In the genomic region with DNA sequence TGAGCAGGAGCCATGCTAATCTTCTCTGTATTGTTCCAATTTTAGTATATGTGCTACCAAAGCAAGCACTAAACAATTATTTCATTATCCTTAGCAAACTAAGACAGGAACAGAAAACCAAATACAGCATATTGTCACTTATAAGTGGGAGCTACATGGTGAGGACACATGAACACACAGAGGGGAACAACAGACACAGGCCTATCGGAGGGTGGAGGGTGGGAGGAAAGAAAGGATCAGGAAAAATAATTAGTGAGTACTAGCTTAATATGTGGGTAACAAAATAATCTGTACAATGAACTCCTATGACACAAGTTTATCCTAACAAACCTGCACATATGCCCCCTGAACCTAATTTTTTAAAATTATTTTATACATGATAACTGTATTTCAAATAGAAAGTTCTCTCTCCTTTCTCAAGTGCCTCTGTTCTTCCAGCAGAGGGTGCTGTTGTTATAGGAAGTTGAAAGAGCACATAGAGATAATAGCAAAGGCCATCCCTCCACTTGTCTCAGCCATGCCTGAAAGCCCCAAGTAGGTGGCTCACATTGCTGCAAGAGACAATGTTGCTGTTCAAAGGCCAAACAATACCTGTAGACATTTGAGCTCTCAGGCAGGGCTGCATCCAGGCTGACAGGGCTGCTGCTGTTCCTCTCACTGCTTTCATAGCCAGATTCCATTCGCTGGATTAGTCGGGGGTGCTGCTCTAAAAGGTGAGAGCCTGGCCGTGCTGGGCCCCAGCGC, we compare ENCODE assay signal across 8 cellular contexts. TPM values are rescaled to one million over a fixed set of nuclear protein-coding genes. Genes with fewer than 3 reads are reported as not detected.
DNase-seq lines count a peak whose midpoint lies in the region; ATAC-seq and TF ChIP-seq lines count a peak whose summit lies in the region.

No MANE protein-coding gene starts in this region.

- H3K9me2 ChIP-seq in Karpas-422 (replicated peaks; ENCODE audit: insufficient read depth, low read length) (no peaks in the 10 kb centered on the region), PC-9 (ENCODE audit: insufficient read depth) (no peaks in the 10 kb centered on the region), neural cell (ENCODE audit: insufficient read depth, low read length) (no peaks in the 10 kb centered on the region)

- TF ChIP-seq RAD21 in neural cell (conservative IDR thresholded peaks at IDR 0.05) = peak; percentile 88

- H3K9ac ChIP-seq in Karpas-422 (ENCODE audit: low read length) (no peak overlapping the region), neural cell (ENCODE audit: low read length) (no peak overlapping the region)

- DNase-seq in GM06990 (ENCODE audit: extremely low read depth, insufficient read length) (peak; percentile 26), Karpas-422 (peak; percentile 94), PC-9 (peak; percentile 44 to 76), fibroblast of mammary gland (ENCODE audit: low read depth) (peak; percentile 82), tibial artery (peak in 1 of 2 donors; percentile 28)
- peak; percentile 36 to 38 for DNase-seq in activated T-cell treated with anti-CD3 and anti-CD28 coated beads, Interleukin-2, amount 50 U/mL, for 48 hours

- BruUV-seq in PC-9 (replicated peaks; lab: Mats Ljungman, UMichigan) = no TSS peak

- H3K9me3 ChIP-seq in Karpas-422 (ENCODE audit: low read length) = no peaks in the 10 kb centered on the region
- no peaks in the 10 kb centered on the region for H3K9me3 ChIP-seq in PC-9 (ENCODE audit: insufficient read depth, low read depth)
- H3K9me3 ChIP-seq in neural cell (ENCODE audit: low read length) = no peaks in the 10 kb centered on the region
- no peaks in the 10 kb centered on the region for H3K9me3 ChIP-seq in tibial artery

- no peak for ATAC-seq in HG03457 (IDR thresholded peaks at IDR 0.05; ENCODE audit: unreplicated experiment)

- no peaks in the 10 kb centered on the region for H3K79me2 ChIP-seq in Karpas-422 (ENCODE audit: low read length)
- H3K79me2 ChIP-seq in PC-9 (ENCODE audit: low read depth) = no peaks in the 10 kb centered on the region
- H3K79me2 ChIP-seq in neural cell (replicated peaks; ENCODE audit: insufficient read depth, low read length) = no peaks in the 10 kb centered on the region

- H2AFZ ChIP-seq in Karpas-422 (ENCODE audit: low read length) (no peak overlapping the region), PC-9 (no peak overlapping the region), neural cell (ENCODE audit: low read depth, low read length) (no peak overlapping the region)

- no peak for TF ChIP-seq EP300 in neural cell (conservative IDR thresholded peaks at IDR 0.05; ENCODE audit: poor library complexity, severe bottlenecking)

- H3K36me3 ChIP-seq in GM06990 (ENCODE audit: control insufficient read depth, insufficient read depth, low read length) (no peaks in the 10 kb centered on the region), Karpas-422 (ENCODE audit: insufficient read depth, low read length) (no peaks in the 10 kb centered on the region), PC-9 (ENCODE audit: low read depth) (no peaks in the 10 kb centered on the region), neural cell (ENCODE audit: insufficient read depth, low read length) (no peaks in the 10 kb centered on the region), tibial artery (peaks cover 23 to 71% (median 29%) of the 10 kb centered on the region in 3 donors)

- H3K27ac ChIP-seq in Karpas-422 (ENCODE audit: low read length) (no peak overlapping the region), PC-9 (no peak overlapping the region), neural cell (ENCODE audit: low read length) (no peak overlapping the region), tibial artery (no peak overlapping the region)

- no peak overlapping the region for H3K4me3 ChIP-seq in GM06990 (replicated peaks; ENCODE audit: low read depth, low read length)
- H3K4me3 ChIP-seq in Karpas-422 (ENCODE audit: low read length) = no peak overlapping the region
- H3K4me3 ChIP-seq in PC-9 = no peak overlapping the region
- H3K4me3 ChIP-seq in fibroblast of mammary gland (ENCODE audit: control insufficient read depth, low read depth, low read length) = no peak overlapping the region
- no peak overlapping the region for H3K4me3 ChIP-seq in neural cell (ENCODE audit: low read length)
- H3K4me3 ChIP-seq in tibial artery = no peak overlapping the region

- no peaks in the 10 kb centered on the region for H4K20me1 ChIP-seq in Karpas-422 (ENCODE audit: insufficient read depth, low read depth, low read length)
- peaks cover 3% of the 10 kb centered on the region; the same call in 1 of the 2 replicates for H4K20me1 ChIP-seq in PC-9 (ENCODE audit: insufficient read depth)
- no peaks in the 10 kb centered on the region for H4K20me1 ChIP-seq in neural cell (ENCODE audit: insufficient read depth)

- no peak overlapping the region for H3K4me2 ChIP-seq in Karpas-422 (ENCODE audit: low read depth, low read length, poor library complexity, severe bottlenecking)
- no peak overlapping the region for H3K4me2 ChIP-seq in PC-9
- H3K4me2 ChIP-seq in neural cell (ENCODE audit: low read length) = no peak overlapping the region

- H3F3A ChIP-seq in PC-9 (ENCODE audit: insufficient read depth, low read depth) = no peaks in the 10 kb centered on the region; the same call in 1 of the 2 replicates
- H3F3A ChIP-seq in neural cell (ENCODE audit: insufficient read depth, low read length, poor library complexity, severe bottlenecking) = no peaks in the 10 kb centered on the region

- H3K4me1 ChIP-seq in Karpas-422 (ENCODE audit: low read length) = no peaks in the 10 kb centered on the region
- no peaks in the 10 kb centered on the region for H3K4me1 ChIP-seq in PC-9 (replicated peaks; ENCODE audit: insufficient read depth)
- no peaks in the 10 kb centered on the region for H3K4me1 ChIP-seq in tibial artery

- H3K27me3 ChIP-seq in GM06990 (replicated peaks; ENCODE audit: control insufficient read depth, insufficient read depth, low read length) (no peaks in the 10 kb centered on the region), Karpas-422 (ENCODE audit: low read length) (no peaks in the 10 kb centered on the region), PC-9 (ENCODE audit: insufficient read depth, low read depth) (no peaks in the 10 kb centered on the region), neural cell (ENCODE audit: insufficient read depth, low read depth, low read length) (no peaks in the 10 kb centered on the region), tibial artery (no peaks in the 10 kb centered on the region)

- intact Hi-C loops in PC-9 (cut with micrococcal nuclease; ENCODE audit: unreplicated experiment) (loop anchor here (1.0 kb wide), 2 partner anchors 96 to 115 kb away; no protein-coding TSS in a partner anchor), tibial artery (cut with DNase I; ENCODE audit: low total_unique reads) (loop anchor here (2.0 kb wide), 1 partner anchor 116 kb away; no protein-coding TSS in a partner anchor)

- POLR2A ChIA-PET in PC-9 (lab: Charles Lee; ENCODE audit: unreplicated experiment) = interaction anchor here (0.6 kb wide), 1 partner anchor 99 kb away, joined by 3 read pairs; no protein-coding TSS in a partner anchor

- TF ChIP-seq CTCF in GM06990 (IDR thresholded peaks at IDR 0.05; ENCODE audit: insufficient read depth, low read length, poor library complexity, severe bottlenecking) = peak; percentile 76
- peak; percentile 96 for TF ChIP-seq CTCF in PC-9 (conservative IDR thresholded peaks at IDR 0.05)
- peak; percentile 84 for TF ChIP-seq CTCF in fibroblast of mammary gland (conservative IDR thresholded peaks at IDR 0.05; ENCODE audit: control insufficient read depth, insufficient read depth, low read depth, low read length)
- peak; percentile 88 for TF ChIP-seq CTCF in neural cell (IDR thresholded peaks at IDR 0.05; ENCODE audit: poor library complexity, severe bottlenecking)
- peak; percentile 77 to 92 for TF ChIP-seq CTCF in tibial artery (IDR thresholded peaks at IDR 0.05)

- CTCF ChIA-PET in PC-9 (lab: Charles Lee) = interaction anchor here (0.5 to 1.7 kb wide), 5 partner anchors 13 to 114 kb away, joined by 3 to 24 read pairs (median 4); no protein-coding TSS in a partner anchor

TF ChIP-seq in neural cell, 6 proteins besides CTCF, POLR2A, EP300 and RAD21:
- no peak for TF ChIP-seq EZH2 (IDR thresholded peaks at IDR 0.05; ENCODE audit: borderline replicate concordance, insufficient read depth, low read length, poor library complexity, severe bottlenecking)
- TF ChIP-seq SMC3 (conservative IDR thresholded peaks at IDR 0.05; ENCODE audit: poor library complexity) = peak; percentile 96

RNA-seq across cellular contexts. Expression of gene PPP3CB, which starts 33.4 kb away (rescaled TPM):
- total RNA-seq in Karpas-422 (2014; rRNA removed; shearing (Covaris generic); ENCODE audit: low replicate concordance) = 24.1 and 51.0 TPM in 2 replicates
- 28.8 and 34.0 TPM in 2 replicates for total RNA-seq in PC-9 (2021)
- polyA plus RNA-seq in neural cell = 101 and 102 TPM in 2 replicates
- polyA minus RNA-seq in neural cell = 105 and 129 TPM in 2 replicates
